Comparison of ENCODE assay signal across 8 cellular contexts in genomic region chr4:80058740-80059139, GRCh38. TPM values are rescaled to one million over a fixed set of nuclear protein-coding genes. Genes with fewer than 3 reads are reported as not detected.
DNase-seq lines count a peak whose midpoint lies in the region; ATAC-seq and TF ChIP-seq lines count a peak whose summit lies in the region.

No MANE protein-coding gene starts in this region.

- H3K9ac ChIP-seq in endodermal cell (ENCODE audit: extremely low read depth, low read length, poor library complexity, severe bottlenecking) = no peak overlapping the region

- H3K36me3 Mint-ChIP-seq in endodermal cell (ENCODE audit: low read depth) = no peaks in the 10 kb centered on the region

- H3K4me3 Mint-ChIP-seq in endodermal cell = no peak overlapping the region

- no peak overlapping the region for H3K27ac ChIP-seq in endodermal cell (ENCODE audit: low read depth, low read length)

- DNase-seq in stimulated activated CD4-positive, alpha-beta T cell treated with anti-CD3 and anti-CD28 coated beads, Interleukin-4, amount 100 ng/mL, for 24 hours = peak; percentile 41
- DNase-seq in stimulated activated CD4-positive, alpha-beta T cell treated with anti-CD3 and anti-CD28 coated beads, Interleukin-4, amount 100 ng/mL, for 1 hour = no peak
- DNase-seq in RKO (ENCODE audit: low spot score) (peak; percentile 82), fibroblast of peridontal ligament (ENCODE audit: extremely low read depth) (peak; percentile 32), LoVo (ENCODE audit: low spot score) (no peak), NCI-H345 treated with DMSO at 0.1 percent for 48 hours (lab: John Stamatoyannopoulos, UW; ENCODE audit: unreplicated experiment) (no peak), endodermal cell (no peak)

- WGBS in endodermal cell (ENCODE audit: insufficient coverage in 1 of 2, insufficient read length in 1 of 2), 2 experiments = 92% methylated on average over 2 of the region's 2 CpGs; no CpG with 5 or more reads in 1 of the 2 experiments

- H3K27me3 Mint-ChIP-seq in endodermal cell (ENCODE audit: insufficient read depth) = no peaks in the 10 kb centered on the region

- H3K27me3 ChIP-seq in endodermal cell (ENCODE audit: control insufficient read depth, insufficient read depth, low read length, poor library complexity, severe bottlenecking) = no peaks in the 10 kb centered on the region

- H3K36me3 ChIP-seq in endodermal cell (ENCODE audit: control insufficient read depth, insufficient read depth, low read length) = no peaks in the 10 kb centered on the region

- no peak overlapping the region for H3K27ac Mint-ChIP-seq in endodermal cell

- peaks cover 10% of the 10 kb centered on the region for H3K4me1 Mint-ChIP-seq in endodermal cell

- H3K4me1 ChIP-seq in endodermal cell (ENCODE audit: control insufficient read depth, insufficient read depth, low read length) = no peaks in the 10 kb centered on the region

- peak; percentile 100 for ATAC-seq in HG03025 (IDR thresholded peaks at IDR 0.05; ENCODE audit: low FRiP score, unreplicated experiment)

- no peak for TF ChIP-seq CTCF in endodermal cell (conservative IDR thresholded peaks at IDR 0.05)

- no peaks in the 10 kb centered on the region for H3K9me3 ChIP-seq in endodermal cell (ENCODE audit: control insufficient read depth, low read length)

- no peak overlapping the region for H3K4me3 ChIP-seq in endodermal cell (ENCODE audit: low read length)

- H3K9me3 Mint-ChIP-seq in endodermal cell = no peaks in the 10 kb centered on the region

RNA-seq across cellular contexts. Expression of gene ANTXR2, which starts 14.3 kb away (rescaled TPM):
- 10 to 100 TPM; 13.6 to 16.4 TPM for total RNA-seq in endodermal cell
- 38.2 TPM for polyA plus RNA-seq in endodermal cell (2013, experiment 1 of 2)
- 31.8 TPM for polyA plus RNA-seq in endodermal cell (2013, experiment 2 of 2)

Comparison
In these comparisons a context has a peak if more than half of its experiments do, and no peak if none do; other contexts are left out.
1. DNase-seq: peak in stimulated activated CD4-positive, alpha-beta T cell treated with anti-CD3 and anti-CD28 coated beads, Interleukin-4, amount 100 ng/mL, for 24 hours (single experiment), RKO (single experiment) and fibroblast of peridontal ligament (single experiment); none in stimulated activated CD4-positive, alpha-beta T cell treated with anti-CD3 and anti-CD28 coated beads, Interleukin-4, amount 100 ng/mL, for 1 hour (single experiment), LoVo (single experiment), NCI-H345 treated with DMSO at 0.1 percent for 48 hours (single experiment) and endodermal cell (single experiment).